Comparison of ENCODE assay signal across 22 cellular contexts in the genomic region with DNA sequence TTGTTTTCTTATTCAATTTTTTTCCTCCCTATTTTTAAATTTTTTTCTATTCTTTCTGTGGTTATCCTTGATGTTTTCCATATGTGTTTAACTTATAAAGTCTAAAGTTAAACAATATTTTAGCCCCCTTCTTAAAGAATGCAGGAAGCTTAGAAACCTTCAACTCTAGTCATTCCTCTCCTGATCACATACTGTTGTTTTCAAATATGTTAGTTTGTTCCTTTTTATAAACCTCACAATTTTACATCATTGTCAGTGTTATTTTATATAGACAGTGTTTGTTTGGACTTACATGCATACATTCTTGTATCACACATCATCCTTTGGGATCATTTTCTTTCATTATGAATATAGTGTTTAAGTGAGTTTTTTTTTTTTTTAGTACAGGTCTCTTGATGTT. TPM values are rescaled to one million over a fixed set of nuclear protein-coding genes. Genes with fewer than 3 reads are reported as not detected.
A peak's percentile ranks its signal among the peaks of the same experiment; 100 is the strongest.
DNase-seq lines count a peak whose midpoint lies in the region; ATAC-seq, FAIRE-seq and TF ChIP-seq lines count a peak whose summit lies in the region.
"Had no signal": no experiment of that assay in that cellular context is flagged by ENCODE, and none has a peak within 500 bp of the region (broad histone marks: within the 10 kb centered on the region; RNA-seq: fewer than 3 reads in every experiment).

No MANE protein-coding gene starts in this region.

- DNase-seq in HCEC 1CT, result peak; percentile 10
- DNase-seq in T-helper 17 cell, result no peak
- peak; percentile 15 for DNase-seq in fibroblast of mammary gland (ENCODE audit: low read depth)
- DNase-seq in pancreas, result no peak
- DNase-seq in MM.1S, result no peak
- no peak for DNase-seq in breast epithelium (ENCODE audit: low spot score in 2 of 2)
- DNase-seq in stimulated activated naive B cell treated with anti-CD40 and anti-IgM and Interleukin-4, amounts not matched to agents 10 μg/mL and 1 μg/mL and 100 μg/mL, for 72 hours, result no peak
- DNase-seq: CD8-positive, alpha-beta T cell; DND-41; GDM1; Karpas-422; NCI-H1417; NCI-H1694 treated with DMSO at 0.1 percent for 48 hours; NCI-H2081 treated with DMSO at 0.1 percent for 48 hours; NCI-H2171 treated with DMSO at 0.1 percent for 48 hours; NCI-H524 treated with DMSO at 0.1 percent for 48 hours; NCI-H82 had no signal

- no peaks in the 10 kb centered on the region for H3F3A ChIP-seq in MM.1S (ENCODE audit: insufficient read depth, low read length)

- H3K9me3 Mint-ChIP-seq in stimulated activated naive B cell treated with anti-CD40 and anti-IgM and Interleukin-4, amounts not matched to agents 10 μg/mL and 1 μg/mL and 100 μg/mL, for 72 hours, result peaks cover 6 to 11% of the 10 kb centered on the region in 2 donors
- H3K9me3 Mint-ChIP-seq: CD8-positive, alpha-beta T cell had no signal

- H3K36me3 ChIP-seq in pancreas (no peaks in the 10 kb centered on the region), MM.1S (replicated peaks; ENCODE audit: insufficient read depth, low read length) (no peaks in the 10 kb centered on the region), breast epithelium (no peaks in the 10 kb centered on the region)
- H3K36me3 ChIP-seq: HAP-1 had no signal

- H3K9me3 ChIP-seq in T-helper 17 cell (ENCODE audit: control insufficient read depth, low read length, poor library complexity, severe bottlenecking), result no peaks in the 10 kb centered on the region
- no peaks in the 10 kb centered on the region for H3K9me3 ChIP-seq in pancreas
- no peaks in the 10 kb centered on the region for H3K9me3 ChIP-seq in MM.1S (replicated peaks; ENCODE audit: insufficient read depth, low read length)
- H3K9me3 ChIP-seq in breast epithelium, result peaks cover 0 to 11% of the 10 kb centered on the region in 2 donors
- H3K9me3 ChIP-seq: HAP-1 had no signal

- peaks cover 0 to 1% (median 0%) of the 10 kb centered on the region in 4 donors for H3K27me3 ChIP-seq in pancreas
- no peaks in the 10 kb centered on the region for H3K27me3 ChIP-seq in MM.1S (replicated peaks; ENCODE audit: insufficient read depth, low read length)
- H3K27me3 ChIP-seq in breast epithelium, result peaks cover 0 to 19% of the 10 kb centered on the region in 2 donors

- intact Hi-C loops in pancreas (cut with DNase I), result no loop called here
- intact Hi-C loops in breast epithelium (cut with DNase I; ENCODE audit: low total_unique reads), result no loop called here

- peak; percentile 81 for FAIRE-seq in pancreas (lab: Jason Lieb, UNC)
- FAIRE-seq: GM18507 had no signal

- no peaks in the 10 kb centered on the region for H4K20me1 ChIP-seq in MM.1S (ENCODE audit: insufficient read depth, low read length)

- no peak for TF ChIP-seq CTCF in fibroblast of mammary gland (conservative IDR thresholded peaks at IDR 0.05; ENCODE audit: control insufficient read depth, insufficient read depth, low read depth, low read length)
- no peak for TF ChIP-seq CTCF in pancreas (IDR thresholded peaks at IDR 0.05)
- TF ChIP-seq CTCF in MM.1S (IDR thresholded peaks at IDR 0.05; ENCODE audit: low read length), result no peak
- no peak for TF ChIP-seq CTCF in breast epithelium (IDR thresholded peaks at IDR 0.05)

- H3K27ac ChIP-seq in pancreas (no peak overlapping the region), MM.1S (ENCODE audit: low read length) (no peak overlapping the region), breast epithelium (no peak overlapping the region)
- H3K27ac ChIP-seq: BLaER1 treated with 17β-estradiol and CSF1 and Interleukin-3, amounts not matched to agents 10 nM and 100 nM had no signal

- H3K4me1 ChIP-seq in pancreas (no peaks in the 10 kb centered on the region), MM.1S (ENCODE audit: low read length) (no peaks in the 10 kb centered on the region), breast epithelium (no peaks in the 10 kb centered on the region)
- H3K4me1 ChIP-seq: BLaER1 treated with 17β-estradiol and CSF1 and Interleukin-3, amounts not matched to agents 10 nM and 100 nM had no signal

- H3K9ac ChIP-seq in MM.1S (ENCODE audit: low read length), result no peak overlapping the region
- H3K9ac ChIP-seq: BLaER1 treated with 17β-estradiol and CSF1 and Interleukin-3, amounts not matched to agents 10 nM and 100 nM had no signal

- H3K4me3 ChIP-seq in fibroblast of mammary gland (ENCODE audit: control insufficient read depth, low read depth, low read length) (no peak overlapping the region), pancreas (no peak overlapping the region), MM.1S (ENCODE audit: low read length) (no peak overlapping the region), breast epithelium (no peak overlapping the region)
- H3K4me3 ChIP-seq: BLaER1 treated with 17β-estradiol and CSF1 and Interleukin-3, amounts not matched to agents 10 nM and 100 nM; GM23338; HAP-1 had no signal

- peaks cover 2% of the 10 kb centered on the region for H3K36me3 Mint-ChIP-seq in T-helper 17 cell (ENCODE audit: low read depth)
- peaks cover 8 to 12% of the 10 kb centered on the region in 2 donors for H3K36me3 Mint-ChIP-seq in stimulated activated naive B cell treated with anti-CD40 and anti-IgM and Interleukin-4, amounts not matched to agents 10 μg/mL and 1 μg/mL and 100 μg/mL, for 72 hours

- no peaks in the 10 kb centered on the region for H3K27me3 Mint-ChIP-seq in T-helper 17 cell
- no peaks in the 10 kb centered on the region for H3K27me3 Mint-ChIP-seq in stimulated activated naive B cell treated with anti-CD40 and anti-IgM and Interleukin-4, amounts not matched to agents 10 μg/mL and 1 μg/mL and 100 μg/mL, for 72 hours

- no peak overlapping the region for H2AFZ ChIP-seq in MM.1S (ENCODE audit: low read length)
- H2AFZ ChIP-seq: GM23338 had no signal

- H3K4me1 Mint-ChIP-seq in T-helper 17 cell, result peaks cover 13% of the 10 kb centered on the region
- H3K4me1 Mint-ChIP-seq in stimulated activated naive B cell treated with anti-CD40 and anti-IgM and Interleukin-4, amounts not matched to agents 10 μg/mL and 1 μg/mL and 100 μg/mL, for 72 hours, result no peaks in the 10 kb centered on the region
- H3K4me1 Mint-ChIP-seq: GM23338 had no signal

- H3K9me2 ChIP-seq in MM.1S (replicated peaks; ENCODE audit: insufficient read depth, low read length), result no peaks in the 10 kb centered on the region

- no peaks in the 10 kb centered on the region for H3K79me2 ChIP-seq in MM.1S (ENCODE audit: low read length)

- no peak for TF ChIP-seq POLR2A in breast epithelium (IDR thresholded peaks at IDR 0.05)

- H3K4me3 Mint-ChIP-seq in T-helper 17 cell, result no peak overlapping the region
- no peak overlapping the region for H3K4me3 Mint-ChIP-seq in stimulated activated naive B cell treated with anti-CD40 and anti-IgM and Interleukin-4, amounts not matched to agents 10 μg/mL and 1 μg/mL and 100 μg/mL, for 72 hours
- H3K4me3 Mint-ChIP-seq: CD8-positive, alpha-beta T cell; GM23338 had no signal

- no peak overlapping the region for H3K4me2 ChIP-seq in MM.1S (ENCODE audit: low read depth, low read length)
- H3K4me2 ChIP-seq: BLaER1 treated with 17β-estradiol and CSF1 and Interleukin-3, amounts not matched to agents 10 nM and 100 nM; GM23338 had no signal

- no peak for ATAC-seq in T-helper 17 cell
- no peak for ATAC-seq in pancreas
- ATAC-seq in stimulated activated naive B cell treated with anti-CD40 and anti-IgM and Interleukin-4, amounts not matched to agents 10 μg/mL and 1 μg/mL and 100 μg/mL, for 72 hours (replicated peaks), result no peak
- ATAC-seq: CD8-positive, alpha-beta T cell; GM23338; Right ventricle myocardium inferior had no signal

- H3K27ac Mint-ChIP-seq in T-helper 17 cell, result peak overlapping the region; percentile 16
- no peak overlapping the region for H3K27ac Mint-ChIP-seq in stimulated activated naive B cell treated with anti-CD40 and anti-IgM and Interleukin-4, amounts not matched to agents 10 μg/mL and 1 μg/mL and 100 μg/mL, for 72 hours
- H3K27ac Mint-ChIP-seq: CD8-positive, alpha-beta T cell; GM23338 had no signal

RNA-seq across cellular contexts. Expression of a gene that starts 31.6 kb away (rescaled TPM):
- total RNA-seq in T-helper 17 cell, result 10 to 100 TPM in 1 of 2 donors, 1 to 10 TPM in 1; 9.8 to 10.1 TPM
- 1 to 10 TPM; 2.4 to 7.2 (median 4.9) TPM for total RNA-seq in pancreas
- 10 to 100 TPM in 1 of 2 donors, 1 to 10 TPM in 1; 8.2 to 10.8 TPM for polyA plus RNA-seq in pancreas
- 10 to 100 TPM; 16.8 to 30.7 (median 29.8) TPM for total RNA-seq in breast epithelium

RNA-seq across cellular contexts. Expression of a gene that starts 43.3 kb away (rescaled TPM):
- total RNA-seq in T-helper 17 cell, result 100 to 1,000 TPM; 201 to 218 TPM
- 10 to 100 TPM; 11.8 to 34.5 (median 17.3) TPM for total RNA-seq in pancreas
- 100 to 1,000 TPM; 120 to 134 TPM for polyA plus RNA-seq in pancreas
- 10 to 100 TPM; 63.4 to 82.7 (median 76.4) TPM for total RNA-seq in breast epithelium

Comparison
In these comparisons a context has a peak if more than half of its experiments do, and no peak if none do; other contexts are left out.
1. DNase-seq: peak in HCEC 1CT (single experiment) and fibroblast of mammary gland (single experiment); none in T-helper 17 cell (0 of 3), pancreas (0 of 6), MM.1S (single experiment), breast epithelium (0 of 2) and stimulated activated naive B cell treated with anti-CD40 and anti-IgM and Interleukin-4, amounts not matched to agents 10 μg/mL and 1 μg/mL and 100 μg/mL, for 72 hours (single experiment).